Comparison of ENCODE assay signal across 10 cellular contexts in the genomic region with DNA sequence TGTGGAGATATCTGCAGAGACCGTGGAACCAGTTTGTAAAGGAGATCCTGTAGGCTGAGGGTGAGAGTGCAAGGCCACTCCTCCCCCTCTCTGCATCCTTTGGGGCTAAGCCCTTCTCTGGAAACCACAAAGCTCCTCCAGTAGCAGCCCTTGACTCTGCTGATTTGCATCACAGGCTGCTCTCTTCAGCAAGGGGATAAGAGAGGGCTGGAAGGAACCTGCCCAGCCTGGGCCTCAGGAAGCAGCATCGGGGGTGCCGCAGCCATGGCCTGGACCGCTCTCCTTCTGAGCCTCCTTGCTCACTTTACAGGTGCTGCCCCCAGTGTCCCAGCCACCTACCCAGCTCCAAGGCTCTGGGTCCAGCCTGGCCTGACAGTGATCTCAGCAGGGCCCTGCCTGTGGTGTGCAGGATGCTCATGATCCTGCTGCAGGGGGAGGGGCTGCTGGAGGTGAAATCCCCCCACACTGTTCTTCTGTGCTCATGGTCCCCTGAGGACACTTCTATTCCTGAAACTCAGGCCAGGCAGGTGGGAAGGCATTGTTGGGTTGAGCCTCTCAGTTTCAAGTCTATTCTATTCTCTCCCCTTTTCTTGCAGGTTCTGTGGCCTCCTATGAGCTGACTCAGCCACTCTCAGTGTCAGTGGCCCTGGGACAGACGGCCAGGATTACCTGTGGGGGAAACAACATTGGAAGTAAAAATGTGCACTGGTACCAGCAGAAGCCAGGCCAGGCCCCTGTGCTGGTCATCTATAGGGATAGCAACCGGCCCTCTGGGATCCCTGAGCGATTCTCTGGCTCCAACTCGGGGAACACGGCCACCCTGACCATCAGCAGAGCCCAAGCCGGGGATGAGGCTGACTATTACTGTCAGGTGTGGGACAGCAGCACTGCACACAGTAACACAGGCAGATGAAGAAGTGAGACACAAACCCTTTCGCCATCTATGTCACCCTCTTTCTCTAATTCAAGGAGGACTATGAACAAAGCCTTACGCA.
DNase-seq lines count a peak whose midpoint lies in the region; ATAC-seq and TF ChIP-seq lines count a peak whose summit lies in the region.
"Had no signal": no experiment of that assay in that cellular context is flagged by ENCODE, and none has a peak within 500 bp of the region (broad histone marks: within the 10 kb centered on the region; RNA-seq: fewer than 3 reads in every experiment).

No MANE protein-coding gene starts in this region.

- H3K4me3 ChIP-seq in right atrium auricular region = no peak overlapping the region
- no peak overlapping the region for H3K4me3 ChIP-seq in KMS-11 (IDR thresholded peaks at IDR 0.05; ENCODE audit: insufficient read depth, low read depth, low read length)
- H3K4me3 ChIP-seq in stomach = no peak overlapping the region

- no peaks in the 10 kb centered on the region for H3K9me3 ChIP-seq in right atrium auricular region
- no peaks in the 10 kb centered on the region for H3K9me3 ChIP-seq in stomach

- no peaks in the 10 kb centered on the region for H4K20me1 ChIP-seq in KMS-11 (ENCODE audit: insufficient read depth)

- DNase-seq in left ventricle myocardium superior (no peak), right atrium auricular region (ENCODE audit: low spot score) (no peak), ureter (ENCODE audit: low spot score) (no peak), stomach (no peak)
- DNase-seq: retina had no signal

- no peaks in the 10 kb centered on the region for H3K27me3 Mint-ChIP-seq in activated T-helper 17 cell treated with anti-CD3 and anti-CD28 coated beads, Interleukin-2, amount 50 U/mL, for 72 hours

- no peaks in the 10 kb centered on the region for H3K9me3 Mint-ChIP-seq in activated T-helper 17 cell treated with anti-CD3 and anti-CD28 coated beads, Interleukin-2, amount 50 U/mL, for 72 hours

- peaks cover 65% of the 10 kb centered on the region for H3K4me1 Mint-ChIP-seq in activated T-helper 17 cell treated with anti-CD3 and anti-CD28 coated beads, Interleukin-2, amount 50 U/mL, for 72 hours

- TF ChIP-seq CTCF in right atrium auricular region (IDR thresholded peaks at IDR 0.05) = no peak
- TF ChIP-seq CTCF in KMS-11 (conservative IDR thresholded peaks at IDR 0.05; ENCODE audit: low read depth, low read length) = no peak
- no peak for TF ChIP-seq CTCF in stomach (IDR thresholded peaks at IDR 0.05)

- no peaks in the 10 kb centered on the region for H3K79me2 ChIP-seq in KMS-11 (ENCODE audit: insufficient read depth, low read depth)

- TF ChIP-seq EP300 in stomach (IDR thresholded peaks at IDR 0.05) = no peak

- no peak overlapping the region for H3K27ac ChIP-seq in right atrium auricular region
- H3K27ac ChIP-seq in KMS-11 = peak overlapping the region; percentile 79
- H3K27ac ChIP-seq in stomach = peak overlapping the region in 2 of 5 donors; percentile 13 to 14
- H3K27ac ChIP-seq: C4-2B had no signal

- H3K4me3 Mint-ChIP-seq in activated T-helper 17 cell treated with anti-CD3 and anti-CD28 coated beads, Interleukin-2, amount 50 U/mL, for 72 hours = peak overlapping the region; percentile 46

- peak overlapping the region; percentile 100 for H3K4me2 ChIP-seq in KMS-11

- 71 to 81% (median 75%) methylated on average over 6 to 12 of the region's 12 CpGs for WGBS in stomach, 5 donors

- H3K4me1 ChIP-seq in right atrium auricular region (no peaks in the 10 kb centered on the region), KMS-11 (ENCODE audit: low read depth, poor library complexity, severe bottlenecking) (peaks cover 98% of the 10 kb centered on the region), stomach (peaks cover 0 to 12% (median 0%) of the 10 kb centered on the region in 4 donors)

- H3K27me3 ChIP-seq in right atrium auricular region (no peaks in the 10 kb centered on the region), KMS-11 (ENCODE audit: insufficient read depth, low read depth) (no peaks in the 10 kb centered on the region), stomach (peaks cover 0 to 16% (median 0%) of the 10 kb centered on the region in 3 donors)

- ATAC-seq in left ventricle myocardium superior (peak; percentile 18), HG03439 (IDR thresholded peaks at IDR 0.05; ENCODE audit: unreplicated experiment) (no peak), HG02798 (IDR thresholded peaks at IDR 0.05; ENCODE audit: poor library complexity, unreplicated experiment) (no peak)
- ATAC-seq in activated T-helper 17 cell treated with anti-CD3 and anti-CD28 coated beads, Interleukin-2, amount 50 U/mL, for 72 hours (replicated peaks) = peak; percentile 57

- H3K9ac ChIP-seq in KMS-11 = peak overlapping the region; percentile 34; the same call in 1 of the 2 replicates

- TF ChIP-seq POLR2A in stomach (IDR thresholded peaks at IDR 0.05) = no peak

- intact Hi-C loops in left ventricle myocardium superior (cut with micrococcal nuclease) (no loop called here), stomach (cut with DNase I; ENCODE audit: low total_unique reads) (no loop called here)

- H2AFZ ChIP-seq in KMS-11 (ENCODE audit: low read depth) = no peak overlapping the region

- no peaks in the 10 kb centered on the region for H3K36me3 Mint-ChIP-seq in activated T-helper 17 cell treated with anti-CD3 and anti-CD28 coated beads, Interleukin-2, amount 50 U/mL, for 72 hours (ENCODE audit: low read depth)

- H3K36me3 ChIP-seq in right atrium auricular region (no peaks in the 10 kb centered on the region), KMS-11 (ENCODE audit: insufficient read depth) (no peaks in the 10 kb centered on the region), stomach (no peaks in the 10 kb centered on the region)

- H3K27ac Mint-ChIP-seq in activated T-helper 17 cell treated with anti-CD3 and anti-CD28 coated beads, Interleukin-2, amount 50 U/mL, for 72 hours = peak overlapping the region; percentile 77

Comparison
In these comparisons a context has a peak if more than half of its experiments do, and no peak if none do; other contexts are left out.
1. ATAC-seq: peak in left ventricle myocardium superior (single experiment) and activated T-helper 17 cell treated with anti-CD3 and anti-CD28 coated beads, Interleukin-2, amount 50 U/mL, for 72 hours (single experiment); none in HG03439 (single experiment) and HG02798 (single experiment).